In the genomic region with DNA sequence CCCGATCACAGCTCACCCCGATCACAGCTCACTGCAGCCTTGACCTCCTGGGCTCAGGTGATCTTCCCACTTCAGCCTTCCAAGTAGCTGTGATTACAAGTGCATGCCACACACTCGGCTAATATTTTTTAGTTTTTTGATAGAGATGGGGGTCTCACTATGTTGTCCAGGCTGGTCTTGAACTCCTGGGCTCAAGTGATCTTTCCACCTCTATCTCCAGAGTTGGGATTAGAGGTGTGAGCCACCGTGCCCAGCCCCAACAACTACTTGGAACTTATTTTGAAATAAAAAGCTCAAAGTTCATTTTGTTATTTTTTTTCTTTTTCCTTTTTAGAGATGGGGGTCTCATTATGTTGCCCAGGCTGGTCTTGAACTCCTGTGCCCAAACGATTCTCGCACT, we compare ENCODE assay signal across 15 cellular contexts. TPM values are rescaled to one million over a fixed set of nuclear protein-coding genes. Genes with fewer than 3 reads are reported as not detected.
DNase-seq lines count a peak whose midpoint lies in the region; ATAC-seq and TF ChIP-seq lines count a peak whose summit lies in the region.
"Had no signal": no experiment of that assay in that cellular context is flagged by ENCODE, and none has a peak within 500 bp of the region (broad histone marks: within the 10 kb centered on the region; RNA-seq: fewer than 3 reads in every experiment).

No MANE protein-coding gene starts in this region.

- H3K27ac Mint-ChIP-seq in natural killer cell treated with Interleukin-12 subunit alpha and Interleukin-12 subunit beta and Interleukin-15 and Interleukin-18, amount 100 ng/mL, for 72 hours: no peak overlapping the region
- no peak overlapping the region for H3K27ac Mint-ChIP-seq in natural killer cell
- H3K27ac Mint-ChIP-seq: B cell; CD4-positive, alpha-beta T cell; CD8-positive, alpha-beta T cell had no signal

- no peak for TF ChIP-seq CTCF in natural killer cell (IDR thresholded peaks at IDR 0.05)

- no peaks in the 10 kb centered on the region for H3K36me3 Mint-ChIP-seq in natural killer cell treated with Interleukin-12 subunit alpha and Interleukin-12 subunit beta and Interleukin-15 and Interleukin-18, amount 100 ng/mL, for 72 hours
- H3K36me3 Mint-ChIP-seq in natural killer cell: no peaks in the 10 kb centered on the region
- H3K36me3 Mint-ChIP-seq: CD8-positive, alpha-beta T cell had no signal

- no peaks in the 10 kb centered on the region for H3K9me3 Mint-ChIP-seq in natural killer cell treated with Interleukin-12 subunit alpha and Interleukin-12 subunit beta and Interleukin-15 and Interleukin-18, amount 100 ng/mL, for 72 hours
- H3K9me3 Mint-ChIP-seq in natural killer cell: no peaks in the 10 kb centered on the region
- H3K9me3 Mint-ChIP-seq: CD4-positive, alpha-beta T cell; CD8-positive, alpha-beta T cell had no signal

- peak; percentile 10 for DNase-seq in natural killer cell treated with Interleukin-12 subunit alpha and Interleukin-12 subunit beta and Interleukin-15 and Interleukin-18, amount 100 ng/mL, for 72 hours (ENCODE audit: low spot score)
- DNase-seq in natural killer cell: no peak
- DNase-seq in posterior vena cava (ENCODE audit: low spot score): peak; percentile 13
- DNase-seq in NCI-H2196 (lab: John Stamatoyannopoulos, UW; ENCODE audit: unreplicated experiment): no peak
- DNase-seq: AML-193; Calu3; CD4-positive, alpha-beta T cell; CD8-positive, alpha-beta T cell; DMS79 treated with DMSO at 0.1 percent for 48 hours; GF-D8 had no signal

- H3K27me3 Mint-ChIP-seq in natural killer cell treated with Interleukin-12 subunit alpha and Interleukin-12 subunit beta and Interleukin-15 and Interleukin-18, amount 100 ng/mL, for 72 hours: peaks cover 4 to 18% of the 10 kb centered on the region in 2 donors
- H3K27me3 Mint-ChIP-seq in natural killer cell (ENCODE audit: low read depth in 2 of 2): peaks cover 19 to 23% of the 10 kb centered on the region in 2 donors

- intact Hi-C loops in natural killer cell (cut with micrococcal nuclease) (no loop called here), posterior vena cava (cut with DNase I) (no loop called here)

- H3K4me1 Mint-ChIP-seq in natural killer cell treated with Interleukin-12 subunit alpha and Interleukin-12 subunit beta and Interleukin-15 and Interleukin-18, amount 100 ng/mL, for 72 hours (ENCODE audit: low read depth in 2 of 2): peaks cover 0 to 4% of the 10 kb centered on the region in 2 donors
- H3K4me1 Mint-ChIP-seq in natural killer cell: no peaks in the 10 kb centered on the region
- H3K4me1 Mint-ChIP-seq: B cell had no signal

- ATAC-seq in natural killer cell treated with Interleukin-12 subunit alpha and Interleukin-12 subunit beta and Interleukin-15 and Interleukin-18, amount 100 ng/mL, for 72 hours: no peak
- ATAC-seq in natural killer cell (no peak), HG03521 (IDR thresholded peaks at IDR 0.05; ENCODE audit: unreplicated experiment) (no peak)
- ATAC-seq: A549; CD8-positive, alpha-beta T cell had no signal

- no peak overlapping the region for H3K4me3 Mint-ChIP-seq in natural killer cell treated with Interleukin-12 subunit alpha and Interleukin-12 subunit beta and Interleukin-15 and Interleukin-18, amount 100 ng/mL, for 72 hours
- H3K4me3 Mint-ChIP-seq in natural killer cell: no peak overlapping the region
- H3K4me3 Mint-ChIP-seq: B cell; CD4-positive, alpha-beta T cell; CD8-positive, alpha-beta T cell had no signal

RNA-seq across cellular contexts. Expression of gene SLC25A1, which starts 27.8 kb away (rescaled TPM):
- 10 to 100 TPM; 44.5 to 44.7 TPM for total RNA-seq in natural killer cell treated with Interleukin-12 subunit alpha and Interleukin-12 subunit beta and Interleukin-15 and Interleukin-18, amount 100 ng/mL, for 72 hours
- total RNA-seq in natural killer cell (10 to 100 TPM; 24.8 to 29.6 (median 26.9) TPM), posterior vena cava (10 to 100 TPM; 46.2 to 47.8 TPM)

RNA-seq across cellular contexts. Expression of gene GSC2, which starts 56.2 kb away (rescaled TPM):
- not detected for total RNA-seq in natural killer cell treated with Interleukin-12 subunit alpha and Interleukin-12 subunit beta and Interleukin-15 and Interleukin-18, amount 100 ng/mL, for 72 hours
- not detected for total RNA-seq in natural killer cell
- total RNA-seq in posterior vena cava: not detected
- total RNA-seq: A172; B cell; Caco-2; Calu3; CD4-positive, alpha-beta T cell; CD8-positive, alpha-beta T cell had no signal

Comparison
In these comparisons a context has a peak if more than half of its experiments do, and no peak if none do; other contexts are left out.
1. DNase-seq: peak in natural killer cell treated with Interleukin-12 subunit alpha and Interleukin-12 subunit beta and Interleukin-15 and Interleukin-18, amount 100 ng/mL, for 72 hours (single experiment) and posterior vena cava (single experiment); none in natural killer cell (single experiment) and NCI-H2196 (single experiment).